Comparison of ENCODE assay signal across 17 cellular contexts in the genomic region with DNA sequence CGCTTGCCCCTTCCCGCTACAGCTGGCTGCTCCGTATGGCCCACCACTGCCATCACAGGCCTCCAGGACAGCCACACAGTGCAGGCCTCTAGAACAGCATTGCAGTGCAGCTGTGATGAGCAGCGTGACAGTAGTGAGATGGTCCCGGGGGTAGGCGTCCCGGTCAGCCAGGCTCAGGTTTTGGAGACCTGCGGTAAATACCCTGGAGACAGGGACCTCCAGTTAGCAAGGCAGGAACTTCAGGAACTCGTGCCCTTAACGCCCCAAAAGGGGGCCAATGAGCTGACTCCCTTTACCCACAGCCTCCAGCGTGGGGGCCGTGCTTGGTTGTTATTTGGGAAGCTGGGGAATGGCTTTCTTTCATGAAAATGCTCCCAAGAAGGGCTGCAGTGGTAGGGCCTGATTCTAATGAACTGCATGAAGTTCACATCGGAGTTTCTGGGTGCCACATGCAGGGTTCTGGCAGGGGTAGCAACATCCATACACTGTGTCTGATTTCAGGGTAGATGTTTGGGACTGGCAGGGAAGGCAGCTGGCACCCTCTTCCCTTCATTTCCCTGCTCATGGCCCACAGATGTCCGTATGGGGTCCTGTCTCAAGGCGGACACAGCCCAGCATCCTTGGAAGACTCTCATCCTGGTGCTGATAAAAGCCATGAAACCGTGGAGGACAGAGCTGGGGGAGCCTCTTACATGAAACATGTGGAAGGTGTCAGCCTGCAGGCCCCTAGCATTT.
A peak's percentile ranks its signal among the peaks of the same experiment; 100 is the strongest.
DNase-seq lines count a peak whose midpoint lies in the region; ATAC-seq and TF ChIP-seq lines count a peak whose summit lies in the region.
"Had no signal": no experiment of that assay in that cellular context is flagged by ENCODE, and none has a peak within 500 bp of the region (broad histone marks: within the 10 kb centered on the region; RNA-seq: fewer than 3 reads in every experiment).

No MANE protein-coding gene starts in this region.

- H3K27me3 ChIP-seq in esophagus muscularis mucosa (peaks cover 0 to 89% (median 0%) of the 10 kb centered on the region in 4 donors), sigmoid colon (peaks cover 0 to 51% (median 10%) of the 10 kb centered on the region in 3 donors), BE2C (no peaks in the 10 kb centered on the region)

- no peak overlapping the region for H3K27ac Mint-ChIP-seq in activated T-cell treated with anti-CD3 and anti-CD28 coated beads, Interleukin-2, amount 50 U/mL, for 72 hours

- TF ChIP-seq EP300 in esophagus muscularis mucosa (IDR thresholded peaks at IDR 0.05), result no peak
- TF ChIP-seq EP300 in sigmoid colon (IDR thresholded peaks at IDR 0.05), result no peak

- 88% methylated on average over 16 of the region's 16 CpGs for WGBS in esophagus muscularis mucosa
- WGBS in sigmoid colon, 2 donors, result 88 to 89% methylated on average over 16 of the region's 16 CpGs

- H3K36me3 ChIP-seq in HEK293 (ENCODE audit: control insufficient read depth in 2 of 2, insufficient read depth in 1 of 2, low read length in 2 of 2) (no peaks in the 10 kb centered on the region), esophagus muscularis mucosa (no peaks in the 10 kb centered on the region), sigmoid colon (no peaks in the 10 kb centered on the region), BE2C (no peaks in the 10 kb centered on the region)

- H3K9me3 ChIP-seq in HEK293 (ENCODE audit: control insufficient read depth, insufficient read depth, low read depth, low read length), result no peaks in the 10 kb centered on the region
- no peaks in the 10 kb centered on the region for H3K9me3 ChIP-seq in esophagus muscularis mucosa
- H3K9me3 ChIP-seq in sigmoid colon, result no peaks in the 10 kb centered on the region
- H3K9me3 ChIP-seq in BE2C, result no peaks in the 10 kb centered on the region; the same call in 1 of the 2 replicates
- H3K9me3 ChIP-seq: A549 had no signal

- intact Hi-C loops in esophagus muscularis mucosa (cut with DNase I), result no loop called here
- intact Hi-C loops in sigmoid colon (cut with DNase I), result no loop called here

- CTCF ChIA-PET in HEK293 (lab: Yijun Ruan, JAX), result interaction anchor here (1.9 kb wide), 1 partner anchor 11 kb away, joined by 8 read pairs; no protein-coding TSS in a partner anchor

- no peaks in the 10 kb centered on the region for H3K4me1 ChIP-seq in HEK293 (ENCODE audit: control insufficient read depth, insufficient read depth, low read length)
- H3K4me1 ChIP-seq in esophagus muscularis mucosa, result peaks cover 0 to 8% (median 0%) of the 10 kb centered on the region in 4 donors
- H3K4me1 ChIP-seq in sigmoid colon, result no peaks in the 10 kb centered on the region
- H3K4me1 ChIP-seq in BE2C, result no peaks in the 10 kb centered on the region
- H3K4me1 ChIP-seq: A549 had no signal

- peak; percentile 9 to 13 for DNase-seq in activated T-cell treated with anti-CD3 and anti-CD28 coated beads, Interleukin-2, amount 50 U/mL, for 48 hours
- no peak for DNase-seq in activated T-cell treated with anti-CD3 and anti-CD28 coated beads, Interleukin-2, amount 50 U/mL, for 72 hours
- DNase-seq in esophagus muscularis mucosa (ENCODE audit: extremely low spot score) (peak; percentile 81), sigmoid colon (peak; percentile 45), BE2C (no peak), HuH-7 (ENCODE audit: low spot score) (no peak)
- DNase-seq: GF-D8; H7; NCI-H1417; NCI-H1930; NCI-H446; NK-92 treated with Interleukin-12 subunit alpha and Interleukin-12 subunit beta, amount 100 ng/mL, for 24 hours; SHP77 treated with DMSO at 0.1 percent for 48 hours had no signal

- H3K36me3 Mint-ChIP-seq in activated T-cell treated with anti-CD3 and anti-CD28 coated beads, Interleukin-2, amount 50 U/mL, for 72 hours (ENCODE audit: insufficient read depth in 2 of 2), result no peaks in the 10 kb centered on the region

- TF ChIP-seq POLR2A in esophagus muscularis mucosa (IDR thresholded peaks at IDR 0.05; ENCODE audit: low read depth) (no peak), sigmoid colon (IDR thresholded peaks at IDR 0.05) (no peak)

- no peak for ATAC-seq in activated T-cell treated with anti-CD3 and anti-CD28 coated beads, Interleukin-2, amount 50 U/mL, for 72 hours (replicated peaks in 1 of 2)
- ATAC-seq in GM21619 (IDR thresholded peaks at IDR 0.05; ENCODE audit: unreplicated experiment), result no peak
- ATAC-seq: A549 had no signal

- POLR2A ChIA-PET in HEK293 (lab: Yijun Ruan, JAX), result no interaction called here

- no peaks in the 10 kb centered on the region for H3K27me3 Mint-ChIP-seq in activated T-cell treated with anti-CD3 and anti-CD28 coated beads, Interleukin-2, amount 50 U/mL, for 72 hours (ENCODE audit: low read depth)

- no peak overlapping the region for H3K4me3 Mint-ChIP-seq in activated T-cell treated with anti-CD3 and anti-CD28 coated beads, Interleukin-2, amount 50 U/mL, for 72 hours

- H3K27ac ChIP-seq in HEK293 (ENCODE audit: extremely low read depth, low read depth, low read length) (no peak overlapping the region), esophagus muscularis mucosa (replicated peaks in 1 of 4) (no peak overlapping the region), sigmoid colon (no peak overlapping the region)
- H3K27ac ChIP-seq: A549, C4-2B had no signal

- H3K9me3 Mint-ChIP-seq in activated T-cell treated with anti-CD3 and anti-CD28 coated beads, Interleukin-2, amount 50 U/mL, for 72 hours, result no peaks in the 10 kb centered on the region

- H3K4me1 Mint-ChIP-seq in activated T-cell treated with anti-CD3 and anti-CD28 coated beads, Interleukin-2, amount 50 U/mL, for 72 hours (ENCODE audit: low read depth), result no peaks in the 10 kb centered on the region

- no peak for TF ChIP-seq CTCF in HEK293 (tag by site-specific recombination; IDR thresholded peaks at IDR 0.05)
- TF ChIP-seq CTCF in esophagus muscularis mucosa (IDR thresholded peaks at IDR 0.05), result no peak
- no peak for TF ChIP-seq CTCF in sigmoid colon (IDR thresholded peaks at IDR 0.05)
- no peak for TF ChIP-seq CTCF in BE2C (IDR thresholded peaks at IDR 0.05; ENCODE audit: low read depth, low read length)

- no peak overlapping the region for H3K4me3 ChIP-seq in HEK293 (ENCODE audit: low read depth, low read length)
- no peak overlapping the region for H3K4me3 ChIP-seq in esophagus muscularis mucosa
- H3K4me3 ChIP-seq in sigmoid colon, result no peak overlapping the region
- H3K4me3 ChIP-seq in BE2C (ENCODE audit: low read depth, low read length), result no peak overlapping the region
- H3K4me3 ChIP-seq: A549 had no signal

TF ChIP-seq in HEK293, 187 proteins besides CTCF, POLR2A, EP300 and RAD21:
- peak; percentile 89 for TF ChIP-seq ZNF157 (tag by site-specific recombination; IDR thresholded peaks at IDR 0.05)
- TF ChIP-seq ZNF514 (tag by site-specific recombination; IDR thresholded peaks at IDR 0.05), result no peak

Comparison
In these comparisons a context has a peak if more than half of its experiments do, and no peak if none do; other contexts are left out.
1. DNase-seq: peak in activated T-cell treated with anti-CD3 and anti-CD28 coated beads, Interleukin-2, amount 50 U/mL, for 48 hours (2 of 2), esophagus muscularis mucosa (single experiment) and sigmoid colon (single experiment); none in activated T-cell treated with anti-CD3 and anti-CD28 coated beads, Interleukin-2, amount 50 U/mL, for 72 hours (0 of 2), BE2C (single experiment) and HuH-7 (single experiment).